In the genomic region with DNA sequence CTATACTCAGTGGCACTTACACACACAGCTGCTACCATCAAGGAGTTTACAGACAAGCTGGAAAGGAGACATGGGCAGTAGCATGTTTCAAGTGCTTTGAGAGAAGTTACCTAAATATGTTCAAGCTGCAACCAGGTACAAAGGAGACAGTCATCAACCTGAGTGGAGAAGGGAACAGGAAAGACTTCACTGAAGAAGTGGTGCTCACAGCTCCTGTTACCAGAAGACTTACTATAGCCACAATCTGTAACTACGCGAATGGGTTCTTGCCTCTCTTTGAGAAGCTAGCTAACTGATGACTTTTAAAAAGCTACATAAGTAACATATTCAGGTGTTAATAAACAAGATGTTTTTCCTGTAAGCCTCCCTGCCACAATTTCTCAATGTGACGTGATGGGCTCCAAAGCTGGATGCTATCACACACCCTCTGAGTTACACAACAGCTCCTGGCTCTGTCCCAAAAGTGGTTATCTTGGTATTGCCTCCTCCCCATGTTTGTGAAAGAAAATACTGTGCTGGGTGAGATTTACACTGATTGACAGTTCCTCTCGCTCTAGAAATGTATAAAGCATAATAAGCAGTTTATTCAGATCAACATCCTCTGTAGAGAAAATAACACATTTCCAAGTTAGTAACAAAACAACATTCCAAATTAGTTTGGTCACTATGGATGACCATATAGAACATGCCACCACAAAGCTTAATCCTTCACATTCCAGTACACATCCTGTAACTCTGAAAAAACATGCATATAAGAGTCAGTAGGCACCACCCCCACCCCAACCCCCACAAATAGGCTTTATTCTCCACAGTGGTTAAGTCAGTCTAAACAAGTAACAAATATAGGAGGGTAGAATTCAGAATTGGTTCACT, we compare ENCODE assay signal across 9 cellular contexts.
DNase-seq lines count a peak whose midpoint lies in the region; ATAC-seq and TF ChIP-seq lines count a peak whose summit lies in the region.
"Had no signal": no experiment of that assay in that cellular context is flagged by ENCODE, and none has a peak within 500 bp of the region (broad histone marks: within the 10 kb centered on the region; RNA-seq: fewer than 3 reads in every experiment).

No MANE protein-coding gene starts in this region.

- H3K9me3 Mint-ChIP-seq in osteocyte (ENCODE audit: unreplicated experiment), result no peaks in the 10 kb centered on the region

- no peak overlapping the region for H2AFZ ChIP-seq in PC-3 (ENCODE audit: low read length)

- no peak overlapping the region for H3K4me3 Mint-ChIP-seq in osteocyte (ENCODE audit: unreplicated experiment)

- DNase-seq in ELR (ENCODE audit: low read depth) (peak; percentile 95), PC-3 (peak; percentile 81), fibroblast of mammary gland (ENCODE audit: low read depth) (peak; percentile 91), osteocyte (ENCODE audit: extremely low spot score, unreplicated experiment) (no peak), superior temporal gyrus (ENCODE audit: extremely low spot score) (no peak), NCI-H2081 treated with DMSO at 0.1 percent for 48 hours (lab: John Stamatoyannopoulos, UW) (no peak), CD1c-positive myeloid dendritic cell (ENCODE audit: extremely low spot score) (no peak)
- DNase-seq: stimulated activated CD4-positive, alpha-beta T cell treated with anti-CD3 and anti-CD28 coated beads, Interleukin-2, amount 100 ng/mL, for 48 hours had no signal

- no peaks in the 10 kb centered on the region for H3K27me3 ChIP-seq in PC-3 (ENCODE audit: low read length)

- no peaks in the 10 kb centered on the region for H3K9me2 ChIP-seq in PC-3 (replicated peaks; ENCODE audit: low read length)

- no peaks in the 10 kb centered on the region for H3K9me3 ChIP-seq in PC-3 (ENCODE audit: low read length)

- H3K4me2 ChIP-seq in PC-3 (ENCODE audit: low read length), result peak overlapping the region; percentile 82

- no peak for TF ChIP-seq CTCF in PC-3 (conservative IDR thresholded peaks at IDR 0.05; ENCODE audit: low read depth, low read length)
- TF ChIP-seq CTCF in fibroblast of mammary gland (conservative IDR thresholded peaks at IDR 0.05; ENCODE audit: control insufficient read depth, insufficient read depth, low read depth, low read length), result no peak
- no peak for TF ChIP-seq CTCF in osteocyte (IDR thresholded peaks at IDR 0.05)

- H3K27me3 Mint-ChIP-seq in osteocyte (ENCODE audit: unreplicated experiment), result no peaks in the 10 kb centered on the region

- no peaks in the 10 kb centered on the region for H3K36me3 ChIP-seq in PC-3 (ENCODE audit: low read depth, low read length)

- no peaks in the 10 kb centered on the region for H4K20me1 ChIP-seq in PC-3 (ENCODE audit: low read length)

- H3K27ac ChIP-seq in PC-3 (ENCODE audit: low read length), result peak overlapping the region; percentile 89

- no peaks in the 10 kb centered on the region for H3F3A ChIP-seq in PC-3 (ENCODE audit: low read length, unreplicated experiment)

- peaks cover 71% of the 10 kb centered on the region for H3K79me2 ChIP-seq in PC-3 (ENCODE audit: low read length)

- H3K36me3 Mint-ChIP-seq in osteocyte (ENCODE audit: unreplicated experiment), result no peaks in the 10 kb centered on the region

- POLR2A ChIA-PET in PC-3 (lab: Charles Lee; ENCODE audit: unreplicated experiment), result interaction anchor here (0.7 kb wide), 1 partner anchor 76 kb away, joined by 4 read pairs; no protein-coding TSS in a partner anchor

- no TSS peak for BruUV-seq in PC-3 (replicated peaks; lab: Mats Ljungman, UMichigan)

- peaks cover 37% of the 10 kb centered on the region for H3K4me1 ChIP-seq in PC-3 (ENCODE audit: insufficient read depth, low read length)

- H3K9ac ChIP-seq in PC-3 (ENCODE audit: low read length), result no peak overlapping the region

- peaks cover 32% of the 10 kb centered on the region for H3K4me1 Mint-ChIP-seq in osteocyte (ENCODE audit: unreplicated experiment)

- ATAC-seq in PC-3 (peak; percentile 34), HG03378 (IDR thresholded peaks at IDR 0.05; ENCODE audit: unreplicated experiment) (no peak)

- peak overlapping the region; percentile 53; the same call in 1 of the 2 replicates for H3K4me3 ChIP-seq in PC-3 (ENCODE audit: low read length)
- no peak overlapping the region for H3K4me3 ChIP-seq in fibroblast of mammary gland (ENCODE audit: control insufficient read depth, low read depth, low read length)

- intact Hi-C loops in PC-3 (cut with micrococcal nuclease), result loop anchor here (2.0 kb wide), 1 partner anchor 75 kb away; no protein-coding TSS in a partner anchor

- H3K27ac Mint-ChIP-seq in osteocyte (ENCODE audit: unreplicated experiment), result peak overlapping the region; percentile 82

- CTCF ChIA-PET in PC-3 (lab: Charles Lee), result interaction anchor here (0.6 to 0.7 kb wide), 2 partner anchors 120 to 213 kb away, joined by 3 read pairs; no protein-coding TSS in a partner anchor

Comparison
In these comparisons a context has a peak if more than half of its experiments do, and no peak if none do; other contexts are left out.
1. DNase-seq: peak in ELR (single experiment), PC-3 (single experiment) and fibroblast of mammary gland (single experiment); none in osteocyte (single experiment), superior temporal gyrus (single experiment), NCI-H2081 treated with DMSO at 0.1 percent for 48 hours (single experiment) and CD1c-positive myeloid dendritic cell (single experiment).